ENCODE assay signal across 9 cellular contexts in the genomic region with DNA sequence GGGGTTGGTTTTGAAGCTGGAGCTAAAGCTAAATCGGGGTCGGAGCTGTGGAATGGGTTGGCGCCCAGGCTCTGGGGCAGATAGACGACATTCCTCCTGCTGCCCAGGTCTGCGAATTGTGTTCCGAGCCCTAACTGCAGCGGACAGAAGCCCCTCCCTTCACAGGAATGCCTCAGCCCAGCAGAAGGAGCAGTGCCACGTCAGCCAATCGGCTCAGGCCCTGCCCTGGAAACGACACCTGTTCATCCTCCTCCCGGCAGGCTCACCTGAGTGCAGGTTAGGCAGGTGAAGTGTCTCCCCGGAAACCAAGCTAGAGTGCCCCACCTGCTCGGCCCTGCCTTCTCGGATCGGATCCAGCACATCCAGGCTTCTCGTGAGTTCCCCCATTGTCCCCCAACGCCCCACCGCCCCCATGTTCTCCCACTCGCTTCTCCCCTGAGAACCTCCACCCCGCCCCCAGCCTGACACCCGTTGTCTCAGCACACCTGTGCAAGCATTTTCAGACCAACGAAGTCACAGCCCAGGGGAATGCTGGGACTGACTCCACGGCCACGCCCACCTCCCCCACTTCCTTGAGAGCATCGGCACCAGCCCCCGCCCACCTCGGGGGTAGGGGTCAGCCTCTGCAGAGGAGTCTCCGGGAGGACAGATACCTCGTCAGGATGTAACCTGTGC. TPM values are rescaled to one million over a fixed set of nuclear protein-coding genes. Genes with fewer than 3 reads are reported as not detected.
A peak's percentile ranks its signal among the peaks of the same experiment; 100 is the strongest.
DNase-seq lines count a peak whose midpoint lies in the region; ATAC-seq and TF ChIP-seq lines count a peak whose summit lies in the region.
"Had no signal": no experiment of that assay in that cellular context is flagged by ENCODE, and none has a peak within 500 bp of the region (broad histone marks: within the 10 kb centered on the region; RNA-seq: fewer than 3 reads in every experiment).

No MANE protein-coding gene starts in this region.

- WGBS in H9 (ENCODE audit: extremely low coverage, insufficient read length, low lambda C conversion rate): no CpG with 5 or more reads among the region's 29 CpGs

- peak overlapping the region; percentile 0 for H3K18ac ChIP-seq in H9 (ENCODE audit: insufficient read length, low read depth, low read length)

- no peak overlapping the region for H2AK5ac ChIP-seq in H9 (ENCODE audit: insufficient read length, low read length)

- H2BK12ac ChIP-seq in H9 (ENCODE audit: insufficient read length, low read depth, low read length): no peak overlapping the region

- H3K9me3 ChIP-seq in H9 (ENCODE audit: control insufficient read depth, low read depth, low read length) (no peaks in the 10 kb centered on the region), NT2/D1 (ENCODE audit: insufficient read depth, low read length) (peaks cover 9% of the 10 kb centered on the region)

- peak; percentile 99 for DNase-seq in H9
- no peak for DNase-seq in NT2/D1 (ENCODE audit: low read depth, low spot score)
- no peak for DNase-seq in left cardiac atrium
- DNase-seq in HUDEP-2 (lab: John Stamatoyannopoulos, UW; ENCODE audit: unreplicated experiment in 76 of 76): no peak
- DNase-seq in glomerular visceral epithelial cell (ENCODE audit: extremely low spot score): no peak

- peaks cover 5% of the 10 kb centered on the region for H3K27me3 Mint-ChIP-seq in H9 (ENCODE audit: low read depth)

- peak overlapping the region; percentile 97 to 98 (median 97) for H3K27ac Mint-ChIP-seq in H9

- no peak overlapping the region for H3K23ac ChIP-seq in H9 (ENCODE audit: insufficient read length, low read depth, low read length)

- H4K5ac ChIP-seq in H9 (ENCODE audit: insufficient read length, low read depth, low read length): no peak overlapping the region

- ATAC-seq in left cardiac atrium: peak; percentile 29 to 51
- ATAC-seq in HG03457 (IDR thresholded peaks at IDR 0.05; ENCODE audit: unreplicated experiment): no peak
- no peak for ATAC-seq in GM19395 (IDR thresholded peaks at IDR 0.05; ENCODE audit: unreplicated experiment)

- H3K36me3 Mint-ChIP-seq in H9 (ENCODE audit: insufficient read depth in 1 of 3, low read depth in 3 of 3): peaks cover 6 to 27% (median 19%) of the 10 kb centered on the region in 3 experiments; a peak in 6 of 7 replicates

- H3K79me2 ChIP-seq in H9 (ENCODE audit: insufficient read depth, low read length): no peaks in the 10 kb centered on the region

- H3K4me1 ChIP-seq in H9 (ENCODE audit: insufficient read depth, low read length) (peaks cover 5% of the 10 kb centered on the region; the same call in 1 of the 2 replicates), NT2/D1 (ENCODE audit: insufficient read depth, insufficient read length) (peaks cover 8% of the 10 kb centered on the region), rectal smooth muscle tissue (ENCODE audit: control insufficient read depth, insufficient read depth, low read length) (no peaks in the 10 kb centered on the region)

- no peak overlapping the region for H3K4ac ChIP-seq in H9 (ENCODE audit: low read depth, low read length)

- peak overlapping the region; percentile 84 to 89 for H3K4me3 Mint-ChIP-seq in H9

- H3K9me3 Mint-ChIP-seq in H9: peaks cover 5 to 11% of the 10 kb centered on the region in 2 experiments

- no peak overlapping the region for H4K8ac ChIP-seq in H9 (replicated peaks; ENCODE audit: insufficient read length, low read depth, low read length)

- peaks cover 22 to 26% of the 10 kb centered on the region in 2 experiments for H3K4me1 Mint-ChIP-seq in H9

- H3K4me3 ChIP-seq in NT2/D1 (ENCODE audit: insufficient read length, low read depth): peak overlapping the region; percentile 24
- H3K4me3 ChIP-seq in rectal smooth muscle tissue (ENCODE audit: low read length): peak overlapping the region; percentile 44

- no peak overlapping the region for H2AFZ ChIP-seq in H9 (ENCODE audit: low read length)

- H3K9ac ChIP-seq in H9 (ENCODE audit: extremely low read depth, insufficient read length, low read length) (no peak overlapping the region), NT2/D1 (ENCODE audit: insufficient read length, low read depth) (no peak overlapping the region), rectal smooth muscle tissue (ENCODE audit: low read length) (no peak overlapping the region)

- peaks cover 6% of the 10 kb centered on the region for H3K23me2 ChIP-seq in H9 (ENCODE audit: insufficient read length, low read depth, low read length, poor library complexity, severe bottlenecking)

- H3K27ac ChIP-seq in H9 (ENCODE audit: insufficient read length, low read depth, low read length) (peak overlapping the region; percentile 24), rectal smooth muscle tissue (ENCODE audit: low read depth, low read length) (no peak overlapping the region)

- no peaks in the 10 kb centered on the region for H3K27me3 ChIP-seq in H9 (ENCODE audit: insufficient read depth, low read length)
- no peaks in the 10 kb centered on the region for H3K27me3 ChIP-seq in NT2/D1 (ENCODE audit: insufficient read depth, insufficient read length)
- H3K27me3 ChIP-seq in rectal smooth muscle tissue (ENCODE audit: control insufficient read depth, insufficient read depth, low read length): peaks cover 9% of the 10 kb centered on the region

- peak overlapping the region; percentile 65 for H3K4me2 ChIP-seq in H9 (ENCODE audit: insufficient read depth, insufficient read length, low read length)

- no peak overlapping the region for H2BK20ac ChIP-seq in H9 (ENCODE audit: low read depth, low read length, poor library complexity, severe bottlenecking)

- H2BK15ac ChIP-seq in H9 (ENCODE audit: low read depth, low read length): no peak overlapping the region

- H3K36me3 ChIP-seq in NT2/D1 (ENCODE audit: insufficient read depth, insufficient read length, low read length) (no peaks in the 10 kb centered on the region), rectal smooth muscle tissue (ENCODE audit: control insufficient read depth, insufficient read depth, low read length) (no peaks in the 10 kb centered on the region)

- no peak overlapping the region; the same call in 1 of the 2 replicates for H3K14ac ChIP-seq in H9 (ENCODE audit: insufficient read depth, low read length)

- no peak overlapping the region for H2BK5ac ChIP-seq in H9 (ENCODE audit: insufficient read length, low read length)

- intact Hi-C loops in left cardiac atrium (cut with DNase I): no loop called here

- no peak for TF ChIP-seq CTCF in H9 (conservative IDR thresholded peaks at IDR 0.05)

- no peak overlapping the region for H4K91ac ChIP-seq in H9 (ENCODE audit: insufficient read length, low read depth, low read length)

- no peak overlapping the region for H2BK120ac ChIP-seq in H9 (ENCODE audit: low read depth, low read length, poor library complexity, severe bottlenecking)

- no peak overlapping the region for H3K56ac ChIP-seq in H9 (ENCODE audit: insufficient read length, low read depth, low read length)

- H3T11ph ChIP-seq in H9 (ENCODE audit: low read length): no peak overlapping the region

- peaks cover 3% of the 10 kb centered on the region for H4K20me1 ChIP-seq in H9 (ENCODE audit: control insufficient read depth, insufficient read depth, insufficient read length)

- no peaks in the 10 kb centered on the region for H3K79me1 ChIP-seq in H9 (ENCODE audit: insufficient read depth, low read depth, low read length, poor library complexity, severe bottlenecking)

RNA-seq across cellular contexts. Expression of gene TMEM125, which starts 0.8 kb away (rescaled TPM):
- 19.1 and 19.6 TPM in 2 replicates for total RNA-seq in H9 (2021)
- total RNA-seq in left cardiac atrium: under 1 TPM; 0.41 to 0.65 TPM
- total RNA-seq: dermis microvascular lymphatic vessel endothelial cell had no signal

RNA-seq across cellular contexts. Expression of gene C1orf210, which starts 14.8 kb away (rescaled TPM):
- total RNA-seq in H9 (2021) (5.9 and 6.3 TPM in 2 replicates), left cardiac atrium (not detected)
- total RNA-seq: dermis microvascular lymphatic vessel endothelial cell had no signal

RNA-seq across cellular contexts. Expression of gene TIE1, which starts 30.2 kb away (rescaled TPM):
- total RNA-seq in H9 (2021): 0.64 and 1.2 TPM in 2 replicates
- 10 to 100 TPM; 23.1 to 38.9 TPM for total RNA-seq in left cardiac atrium

Comparison
In these comparisons a context has a peak if more than half of its experiments do, and no peak if none do; other contexts are left out.
1. ATAC-seq: peak in left cardiac atrium (2 of 2); none in HG03457 (single experiment) and GM19395 (single experiment).
2. RNA of gene TMEM125, which starts 0.8 kb away (total RNA-seq): 19.1 to 19.6 TPM in H9; 0.41 to 0.65 TPM in left cardiac atrium; every median in the first group is over 10 times any median in the second.
3. RNA of gene TIE1, which starts 30.2 kb away (total RNA-seq): 23.1 to 38.9 TPM in left cardiac atrium; 0.64 to 1.2 TPM in H9; every median in the first group is over 10 times any median in the second.